ENCODE assay signal across 27 cellular contexts in the genomic region with DNA sequence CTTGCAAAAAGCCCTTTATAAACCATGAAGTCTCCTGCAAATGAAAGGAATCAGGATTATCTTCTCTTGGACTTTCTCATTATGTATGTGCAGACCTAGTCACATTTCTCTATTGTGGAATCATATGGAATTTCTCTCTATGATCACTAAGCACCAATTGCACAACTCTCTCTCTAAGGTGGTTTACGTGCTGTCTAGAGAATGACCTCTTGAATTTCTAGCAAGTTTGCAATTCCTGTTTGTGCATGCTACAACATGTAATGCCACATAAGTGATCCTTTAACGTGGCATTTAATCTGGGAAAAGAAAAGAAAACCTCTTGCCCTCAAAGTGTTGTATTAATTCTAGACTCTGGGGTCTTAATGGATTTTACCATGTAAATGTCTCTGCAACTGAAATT. TPM values are rescaled to one million over a fixed set of nuclear protein-coding genes. Genes with fewer than 3 reads are reported as not detected.
A peak's percentile ranks its signal among the peaks of the same experiment; 100 is the strongest.
DNase-seq lines count a peak whose midpoint lies in the region; ATAC-seq, FAIRE-seq and TF ChIP-seq lines count a peak whose summit lies in the region.
"Had no signal": no experiment of that assay in that cellular context is flagged by ENCODE, and none has a peak within 500 bp of the region (broad histone marks: within the 10 kb centered on the region; RNA-seq: fewer than 3 reads in every experiment).

No MANE protein-coding gene starts in this region.

- H3K27ac ChIP-seq in HepG2 (ENCODE audit: extremely low read length, insufficient read depth, low read length) (no peak overlapping the region), right lobe of liver (no peak overlapping the region), mammary epithelial cell (ENCODE audit: insufficient read depth, low read depth, low read length) (peak overlapping the region; percentile 50), hepatocyte (peak overlapping the region; percentile 50)
- H3K27ac ChIP-seq: BLaER1, Peyer's patch had no signal

- ATAC-seq in HepG2 = no peak
- no peak for ATAC-seq in right lobe of liver
- ATAC-seq in GM19023 (IDR thresholded peaks at IDR 0.05; ENCODE audit: unreplicated experiment) = no peak
- no peak for ATAC-seq in HG02973 (IDR thresholded peaks at IDR 0.05; ENCODE audit: unreplicated experiment)
- ATAC-seq: GM23338 had no signal

- TF ChIP-seq CTCF in HepG2 (CRISPR knock-in tag; IDR thresholded peaks at IDR 0.05) (no peak), right lobe of liver (IDR thresholded peaks at IDR 0.05) (no peak), mammary epithelial cell (conservative IDR thresholded peaks at IDR 0.05 in 1 of 2, IDR thresholded peaks at IDR 0.05 in 1 of 2; ENCODE audit: extremely low read depth in 1 of 2, insufficient read depth in 1 of 2, low read depth in 1 of 2, low read length in 2 of 2) (no peak), hepatocyte (IDR thresholded peaks at IDR 0.05; ENCODE audit: poor library complexity) (no peak)

- H3K9me3 ChIP-seq in HepG2 (ENCODE audit: low read length) = no peaks in the 10 kb centered on the region
- H3K9me3 ChIP-seq in right lobe of liver = no peaks in the 10 kb centered on the region
- H3K9me3 ChIP-seq in mammary epithelial cell (replicated peaks; ENCODE audit: insufficient read depth, low read length) = no peaks in the 10 kb centered on the region
- H3K9me3 ChIP-seq in hepatocyte (ENCODE audit: low read depth) = no peaks in the 10 kb centered on the region
- H3K9me3 ChIP-seq: Peyer's patch, SK-N-SH had no signal

- TF ChIP-seq POLR2A in HepG2 (IDR thresholded peaks at IDR 0.05; ENCODE audit: insufficient read depth in 1 of 2, low read depth in 2 of 2, low read length in 2 of 2) (no peak), right lobe of liver (IDR thresholded peaks at IDR 0.05) (no peak)

- no peaks in the 10 kb centered on the region for H3K79me2 ChIP-seq in HepG2 (ENCODE audit: insufficient read depth, low read length)
- no peaks in the 10 kb centered on the region for H3K79me2 ChIP-seq in mammary epithelial cell (ENCODE audit: insufficient read depth, low read length)
- no peaks in the 10 kb centered on the region for H3K79me2 ChIP-seq in hepatocyte

- CTCF ChIA-PET in HepG2 (lab: Yijun Ruan, JAX; ENCODE audit: low intra/inter-chr PET ratio, low total read pairs) = no interaction called here
- CTCF ChIA-PET in mammary epithelial cell (lab: Charles Lee; ENCODE audit: low non-redundant PET) = no interaction called here

- dilution Hi-C loops in mammary epithelial cell (cut with HindIII; ENCODE audit: low sequenced_read_pairs) = no loop called here

- H3K36me3 ChIP-seq in HepG2 (replicated peaks in 1 of 2; ENCODE audit: control insufficient read depth in 1 of 2, insufficient read depth in 2 of 2, low read length in 2 of 2) = no peaks in the 10 kb centered on the region
- H3K36me3 ChIP-seq in right lobe of liver = no peaks in the 10 kb centered on the region
- H3K36me3 ChIP-seq in mammary epithelial cell (ENCODE audit: insufficient read depth, low read length) = no peaks in the 10 kb centered on the region
- H3K36me3 ChIP-seq in hepatocyte (replicated peaks; ENCODE audit: insufficient read depth, low read depth) = no peaks in the 10 kb centered on the region
- H3K36me3 ChIP-seq: BLaER1, Peyer's patch had no signal

- TF ChIP-seq EP300 in HepG2 (IDR thresholded peaks at IDR 0.05; ENCODE audit: low read depth in 2 of 2, low read length in 2 of 2) (no peak), HepG2 (CRISPR knock-in tag; IDR thresholded peaks at IDR 0.05; ENCODE audit: borderline replicate concordance) (no peak)

- DNase-seq in HepG2 (ENCODE audit: low spot score) = no peak
- DNase-seq in right lobe of liver = no peak
- DNase-seq in mammary epithelial cell = peak; percentile 86
- peak; percentile 17 for DNase-seq in hepatocyte (ENCODE audit: low spot score)
- DNase-seq in activated CD4-positive, alpha-beta T cell treated with anti-CD3 and anti-CD28 coated beads, Interleukin-2, amount 50 U/mL, for 1 hour = no peak
- no peak for DNase-seq in Ammon's horn (ENCODE audit: low spot score)
- DNase-seq: 8988T; ACHN; CD4-positive, CD25-positive, alpha-beta regulatory T cell; H9; IMR-90; KG1; MM.1S; NCI-H1048; NCI-H1694; NCI-H2171; NCI-H226; NCI-H510A; NCI-H69; OCI-M1; Peyer's patch; SK-N-SH had no signal

- H3K27me3 ChIP-seq in HepG2 (ENCODE audit: control insufficient read depth in 1 of 2, insufficient read depth in 2 of 2, low read length in 2 of 2) = peaks cover 0 to 8% of the 10 kb centered on the region in 2 experiments; a peak in 2 of 5 replicates
- H3K27me3 ChIP-seq in right lobe of liver = no peaks in the 10 kb centered on the region
- no peaks in the 10 kb centered on the region for H3K27me3 ChIP-seq in mammary epithelial cell (ENCODE audit: insufficient read depth, low read length)
- peaks cover 11% of the 10 kb centered on the region for H3K27me3 ChIP-seq in hepatocyte

- in situ Hi-C loops in HepG2 (cut with HindIII; ENCODE audit: extremely low pct_ligation_motif_present, low pct_unique_long_range_greater_than_20kb) = no loop called here
- in situ Hi-C loops in mammary epithelial cell (cut with MboI; ENCODE audit: low sequenced_read_pairs in 2 of 2) = no loop called here

- TF ChIP-seq RAD21 in HepG2 (CRISPR knock-in tag; IDR thresholded peaks at IDR 0.05) = no peak

- WGBS in HepG2 (ENCODE audit: low lambda C conversion rate) = 0% methylated on average over 2 of the region's 2 CpGs
- WGBS in right lobe of liver (ENCODE audit: insufficient coverage, low coverage, low lambda C conversion rate, missing lambda C conversion rate) = 26% methylated on average over 2 of the region's 2 CpGs
- 6% methylated on average over 2 of the region's 2 CpGs for WGBS in mammary epithelial cell (ENCODE audit: low coverage, missing lambda C conversion rate)
- 61% methylated on average over 2 of the region's 2 CpGs for WGBS in hepatocyte (ENCODE audit: low lambda C conversion rate, missing lambda C conversion rate)

- H2AFZ ChIP-seq in HepG2 (ENCODE audit: low read length) = no peak overlapping the region
- H2AFZ ChIP-seq in mammary epithelial cell (ENCODE audit: low read depth, low read length) = no peak overlapping the region
- H2AFZ ChIP-seq in hepatocyte = no peak overlapping the region
- H2AFZ ChIP-seq: GM23338 had no signal

- H3K4me1 ChIP-seq in HepG2 (ENCODE audit: insufficient read depth, low read length) (peaks cover 14% of the 10 kb centered on the region), right lobe of liver (peaks cover 0 to 2% (median under 1%) of the 10 kb centered on the region in 4 donors), mammary epithelial cell (ENCODE audit: insufficient read depth, low read length) (peaks cover 21% of the 10 kb centered on the region), hepatocyte (ENCODE audit: insufficient read depth) (peaks cover 13% of the 10 kb centered on the region)

- no peak overlapping the region for H3K9ac ChIP-seq in HepG2 (ENCODE audit: insufficient read depth, low read depth, low read length)
- H3K9ac ChIP-seq in mammary epithelial cell (ENCODE audit: insufficient read depth, low read length) = no peak overlapping the region
- H3K9ac ChIP-seq: BLaER1, SK-N-SH had no signal

- no peaks in the 10 kb centered on the region for H3K9me2 ChIP-seq in hepatocyte (replicated peaks; ENCODE audit: insufficient read depth)
- H3K9me2 ChIP-seq: SK-N-SH had no signal

- FAIRE-seq in HepG2 (lab: Jason Lieb, UNC) = no peak
- FAIRE-seq: G401.6 had no signal

- H3K4me3 ChIP-seq in HepG2 (replicated peaks in 1 of 3; ENCODE audit: insufficient read depth in 1 of 3, low read depth in 2 of 3, low read length in 3 of 3) (no peak overlapping the region), right lobe of liver (no peak overlapping the region), mammary epithelial cell (replicated peaks in 1 of 3; ENCODE audit: insufficient read depth in 1 of 3, low read depth in 2 of 3, low read length in 3 of 3) (peak overlapping the region in 1 of 3 experiments; percentile 18), hepatocyte (no peak overlapping the region)
- H3K4me3 ChIP-seq: BLaER1, GM23338, Peyer's patch had no signal

- POLR2A ChIA-PET in HepG2 (lab: Yijun Ruan, JAX) = no interaction called here

- BruUV-seq in HepG2 (replicated peaks; lab: Mats Ljungman, UMichigan) = no TSS peak
- no TSS peak for BruUV-seq in mammary epithelial cell (replicated peaks; lab: Mats Ljungman, UMichigan)

- intact Hi-C loops in HepG2 (cut with micrococcal nuclease; ENCODE audit: unreplicated experiment) = no loop called here
- intact Hi-C loops in right lobe of liver (cut with DNase I) = no loop called here
- intact Hi-C loops in mammary epithelial cell (cut with micrococcal nuclease) = no loop called here

- H4K20me1 ChIP-seq in HepG2 (ENCODE audit: insufficient read depth, low read length) = no peaks in the 10 kb centered on the region
- no peaks in the 10 kb centered on the region for H4K20me1 ChIP-seq in mammary epithelial cell (ENCODE audit: insufficient read depth, low read length)
- H4K20me1 ChIP-seq in hepatocyte (ENCODE audit: insufficient read depth, poor library complexity, severe bottlenecking) = no peaks in the 10 kb centered on the region
- H4K20me1 ChIP-seq: BLaER1 had no signal

- no peak overlapping the region for H3K4me2 ChIP-seq in HepG2 (ENCODE audit: low read depth, low read length)
- H3K4me2 ChIP-seq in mammary epithelial cell (ENCODE audit: insufficient read depth, low read depth, low read length) = peak overlapping the region; percentile 68
- peak overlapping the region; percentile 52 for H3K4me2 ChIP-seq in hepatocyte
- H3K4me2 ChIP-seq: BLaER1, GM23338, SK-N-SH had no signal

RNA-seq across cellular contexts. Expression of a gene that starts 4.9 kb away (rescaled TPM):
- total RNA-seq in HepG2 (2016; rRNA removed; fragmentation: Illumina TruSeq; extraction: Trizol) = not detected in 2 replicates
- total RNA-seq in HepG2 (2016; cell fraction: cytosol; rRNA removed; fragmentation: Illumina TruSeq; extraction: Trizol; ENCODE audit: low read depth) = not detected in 2 replicates
- not detected in 2 replicates for total RNA-seq in HepG2 (2016; cell fraction: insoluble cytoplasmic fraction; rRNA removed; fragmentation: Illumina TruSeq; extraction: Trizol)
- total RNA-seq in HepG2 (2016; cell fraction: membrane; rRNA removed; fragmentation: Illumina TruSeq; extraction: Trizol) = not detected in 2 replicates
- not detected in 2 replicates for total RNA-seq in HepG2 (2016; cell fraction: nucleus; rRNA removed; fragmentation: Illumina TruSeq; extraction: Trizol)
- polyA plus RNA-seq in HepG2 (2011; rRNA removed) = not detected in 2 replicates
- not detected in 2 replicates for polyA plus RNA-seq in HepG2 (2011; cell fraction: cytosol; rRNA removed)
- polyA plus RNA-seq in HepG2 (2011; cell fraction: nucleus; rRNA removed) = not detected in 2 replicates
- polyA plus RNA-seq in HepG2 (2012) = not detected in 2 replicates
- not detected in 2 replicates for polyA plus RNA-seq in HepG2 (2016; cell fraction: cytosol; fragmentation: Illumina TruSeq; extraction: Trizol; ENCODE audit: low read depth)
- not detected in 2 replicates for polyA plus RNA-seq in HepG2 (2016; cell fraction: insoluble cytoplasmic fraction; fragmentation: Illumina TruSeq; extraction: Trizol; ENCODE audit: low read depth)
- not detected in 2 replicates for polyA plus RNA-seq in HepG2 (2016; cell fraction: membrane; fragmentation: Illumina TruSeq; extraction: Trizol; ENCODE audit: low read depth)
- not detected in 2 replicates for polyA plus RNA-seq in HepG2 (2016; cell fraction: nucleus; fragmentation: Illumina TruSeq; extraction: Trizol; ENCODE audit: insufficient read depth, low read depth)
- not detected in 2 replicates for polyA minus RNA-seq in HepG2 (2011; rRNA and poly(A)+ RNA removed; ENCODE audit: low replicate concordance)
- polyA minus RNA-seq in HepG2 (2011; cell fraction: cytosol; rRNA and poly(A)+ RNA removed) = not detected in 2 replicates
- not detected in 2 replicates for polyA minus RNA-seq in HepG2 (2011; cell fraction: nucleus; rRNA and poly(A)+ RNA removed)
- total RNA-seq in right lobe of liver = under 1 TPM; 0.15 to 0.77 (median 0.27) TPM
- total RNA-seq in mammary epithelial cell = 1 to 10 TPM; 1.0 to 2.8 TPM
- 0.18 TPM for polyA plus RNA-seq in mammary epithelial cell
- polyA minus RNA-seq in mammary epithelial cell = not detected
- total RNA-seq in hepatocyte = 2.3 and 4.4 TPM in 2 replicates
- polyA plus RNA-seq in hepatocyte = 3.2 and 5.1 TPM in 2 replicates
- total RNA-seq: IMR-90 had no signal
- polyA plus RNA-seq: IMR-90 had no signal

Comparison
In these comparisons a context has a peak if more than half of its experiments do, and no peak if none do; other contexts are left out.
1. DNase-seq: peak in mammary epithelial cell (single experiment) and hepatocyte (single experiment); none in HepG2 (single experiment), right lobe of liver (0 of 3), activated CD4-positive, alpha-beta T cell treated with anti-CD3 and anti-CD28 coated beads, Interleukin-2, amount 50 U/mL, for 1 hour (single experiment) and Ammon's horn (single experiment).
2. H3K27ac ChIP-seq: peak in mammary epithelial cell (single experiment) and hepatocyte (single experiment); none in HepG2 (single experiment) and right lobe of liver (0 of 3).